ENCODE assay signal across 1 cellular context in the genomic region with DNA sequence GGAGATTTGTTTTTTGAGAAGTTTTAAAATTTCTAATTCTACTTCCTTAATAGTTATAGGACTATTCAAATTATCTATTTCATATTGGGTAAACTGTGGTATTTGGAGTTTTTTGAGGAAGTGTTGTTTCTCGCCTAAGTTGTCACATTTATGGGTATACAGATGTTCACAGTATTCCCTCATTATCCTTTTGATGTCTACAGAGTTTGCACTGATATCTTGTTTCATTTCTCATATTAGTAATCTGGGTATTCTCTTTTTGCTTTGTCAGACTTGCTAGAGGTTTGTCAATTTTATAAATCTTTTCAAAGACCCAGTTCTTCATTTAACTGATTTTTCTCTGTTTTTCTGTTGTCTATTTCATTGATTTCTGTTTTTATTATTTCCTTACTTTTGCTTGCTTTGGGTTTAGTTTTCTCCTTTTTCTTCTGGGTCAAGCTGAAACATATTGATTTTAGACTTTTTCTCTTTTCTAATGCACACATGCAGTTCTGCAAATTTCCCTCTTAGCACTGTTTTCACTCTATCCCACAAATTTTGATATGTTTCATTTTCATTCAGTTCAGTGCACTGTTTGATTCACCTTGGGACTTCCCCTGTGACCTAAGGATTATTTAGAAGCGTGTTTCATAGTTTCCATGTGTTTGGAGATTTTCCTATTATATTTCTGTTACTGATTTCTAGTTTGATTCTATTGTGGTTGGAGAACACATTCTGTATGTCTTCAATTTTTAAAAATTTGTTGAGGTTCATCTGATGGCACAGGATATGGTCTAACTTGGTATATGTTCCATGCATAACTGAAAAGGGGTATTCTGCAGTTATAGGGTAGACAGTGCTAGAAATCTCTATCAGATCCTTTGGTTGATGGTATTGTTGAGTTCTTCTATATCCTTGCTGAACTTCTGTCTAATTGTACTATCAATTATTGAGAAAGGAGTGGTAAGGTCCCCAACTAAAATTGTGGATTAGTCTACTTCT.
TF ChIP-seq lines count a peak whose summit lies in the region.

No MANE protein-coding gene starts in this region.

TF ChIP-seq in GM23338, 12 proteins besides CTCF, POLR2A, EP300 and RAD21 (continued from another document):
- TF ChIP-seq, protein P1, sequence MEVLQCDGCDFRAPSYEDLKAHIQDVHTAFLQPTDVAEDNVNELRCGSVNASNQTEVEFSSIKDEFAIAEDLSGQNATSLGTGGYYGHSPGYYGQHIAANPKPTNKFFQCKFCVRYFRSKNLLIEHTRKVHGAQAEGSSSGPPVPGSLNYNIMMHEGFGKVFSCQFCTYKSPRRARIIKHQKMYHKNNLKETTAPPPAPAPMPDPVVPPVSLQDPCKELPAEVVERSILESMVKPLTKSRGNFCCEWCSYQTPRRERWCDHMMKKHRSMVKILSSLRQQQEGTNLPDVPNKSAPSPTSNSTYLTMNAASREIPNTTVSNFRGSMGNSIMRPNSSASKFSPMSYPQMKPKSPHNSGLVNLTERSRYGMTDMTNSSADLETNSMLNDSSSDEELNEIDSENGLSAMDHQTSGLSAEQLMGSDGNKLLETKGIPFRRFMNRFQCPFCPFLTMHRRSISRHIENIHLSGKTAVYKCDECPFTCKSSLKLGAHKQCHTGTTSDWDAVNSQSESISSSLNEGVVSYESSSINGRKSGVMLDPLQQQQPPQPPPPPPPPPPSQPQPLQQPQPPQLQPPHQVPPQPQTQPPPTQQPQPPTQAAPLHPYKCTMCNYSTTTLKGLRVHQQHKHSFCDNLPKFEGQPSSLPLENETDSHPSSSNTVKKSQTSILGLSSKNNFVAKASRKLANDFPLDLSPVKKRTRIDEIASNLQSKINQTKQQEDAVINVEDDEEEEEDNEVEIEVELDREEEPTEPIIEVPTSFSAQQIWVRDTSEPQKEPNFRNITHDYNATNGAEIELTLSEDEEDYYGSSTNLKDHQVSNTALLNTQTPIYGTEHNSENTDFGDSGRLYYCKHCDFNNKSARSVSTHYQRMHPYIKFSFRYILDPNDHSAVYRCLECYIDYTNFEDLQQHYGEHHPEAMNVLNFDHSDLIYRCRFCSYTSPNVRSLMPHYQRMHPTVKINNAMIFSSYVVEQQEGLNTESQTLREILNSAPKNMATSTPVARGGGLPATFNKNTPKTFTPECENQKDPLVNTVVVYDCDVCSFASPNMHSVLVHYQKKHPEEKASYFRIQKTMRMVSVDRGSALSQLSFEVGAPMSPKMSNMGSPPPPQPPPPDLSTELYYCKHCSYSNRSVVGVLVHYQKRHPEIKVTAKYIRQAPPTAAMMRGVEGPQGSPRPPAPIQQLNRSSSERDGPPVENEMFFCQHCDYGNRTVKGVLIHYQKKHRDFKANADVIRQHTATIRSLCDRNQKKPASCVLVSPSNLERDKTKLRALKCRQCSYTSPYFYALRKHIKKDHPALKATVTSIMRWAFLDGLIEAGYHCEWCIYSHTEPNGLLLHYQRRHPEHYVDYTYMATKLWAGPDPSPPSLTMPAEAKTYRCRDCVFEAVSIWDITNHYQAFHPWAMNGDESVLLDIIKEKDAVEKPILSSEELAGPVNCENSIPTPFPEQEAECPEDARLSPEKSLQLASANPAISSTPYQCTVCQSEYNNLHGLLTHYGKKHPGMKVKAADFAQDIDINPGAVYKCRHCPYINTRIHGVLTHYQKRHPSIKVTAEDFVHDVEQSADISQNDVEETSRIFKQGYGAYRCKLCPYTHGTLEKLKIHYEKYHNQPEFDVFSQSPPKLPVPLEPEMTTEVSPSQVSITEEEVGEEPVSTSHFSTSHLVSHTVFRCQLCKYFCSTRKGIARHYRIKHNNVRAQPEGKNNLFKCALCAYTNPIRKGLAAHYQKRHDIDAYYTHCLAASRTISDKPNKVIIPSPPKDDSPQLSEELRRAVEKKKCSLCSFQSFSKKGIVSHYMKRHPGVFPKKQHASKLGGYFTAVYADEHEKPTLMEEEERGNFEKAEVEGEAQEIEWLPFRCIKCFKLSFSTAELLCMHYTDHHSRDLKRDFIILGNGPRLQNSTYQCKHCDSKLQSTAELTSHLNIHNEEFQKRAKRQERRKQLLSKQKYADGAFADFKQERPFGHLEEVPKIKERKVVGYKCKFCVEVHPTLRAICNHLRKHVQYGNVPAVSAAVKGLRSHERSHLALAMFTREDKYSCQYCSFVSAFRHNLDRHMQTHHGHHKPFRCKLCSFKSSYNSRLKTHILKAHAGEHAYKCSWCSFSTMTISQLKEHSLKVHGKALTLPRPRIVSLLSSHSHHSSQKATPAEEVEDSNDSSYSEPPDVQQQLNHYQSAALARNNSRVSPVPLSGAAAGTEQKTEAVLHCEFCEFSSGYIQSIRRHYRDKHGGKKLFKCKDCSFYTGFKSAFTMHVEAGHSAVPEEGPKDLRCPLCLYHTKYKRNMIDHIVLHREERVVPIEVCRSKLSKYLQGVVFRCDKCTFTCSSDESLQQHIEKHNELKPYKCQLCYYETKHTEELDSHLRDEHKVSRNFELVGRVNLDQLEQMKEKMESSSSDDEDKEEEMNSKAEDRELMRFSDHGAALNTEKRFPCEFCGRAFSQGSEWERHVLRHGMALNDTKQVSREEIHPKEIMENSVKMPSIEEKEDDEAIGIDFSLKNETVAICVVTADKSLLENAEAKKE (CRISPR knock-in tag; IDR thresholded peaks at IDR 0.05): no peak
- TF ChIP-seq EZH2 (IDR thresholded peaks at IDR 0.05; ENCODE audit: low read depth, unreplicated experiment): no peak
- no peak for TF ChIP-seq ZNF114 (CRISPR knock-in tag; IDR thresholded peaks at IDR 0.05)
- TF ChIP-seq ETS1 (IDR thresholded peaks at IDR 0.05): no peak
- TF ChIP-seq JUNB (IDR thresholded peaks at IDR 0.05; ENCODE audit: unreplicated experiment): no peak
- no peak for TF ChIP-seq POLR2AphosphoS5 (IDR thresholded peaks at IDR 0.05; ENCODE audit: low read depth)
